Comparison of ENCODE assay signal across 8 cellular contexts in genomic region chr20:45470939-45471338, GRCh38. TPM values are rescaled to one million over a fixed set of nuclear protein-coding genes. Genes with fewer than 3 reads are reported as not detected.
DNase-seq lines count a peak whose midpoint lies in the region; ATAC-seq, FAIRE-seq and TF ChIP-seq lines count a peak whose summit lies in the region.

No MANE protein-coding gene starts in this region.

- H3K4me1 Mint-ChIP-seq in astrocyte (ENCODE audit: low read depth, unreplicated experiment), result no peaks in the 10 kb centered on the region

- WGBS in lower leg skin, 2 donors, result 36 to 44% methylated on average over 10 of the region's 10 CpGs

- no peaks in the 10 kb centered on the region for H4K20me1 ChIP-seq in astrocyte (ENCODE audit: insufficient read depth, low read length)

- H3K9me3 Mint-ChIP-seq in astrocyte (ENCODE audit: unreplicated experiment), result no peaks in the 10 kb centered on the region

- TF ChIP-seq CTCF in astrocyte (IDR thresholded peaks at IDR 0.05; ENCODE audit: insufficient read depth, low read depth, low read length), result no peak
- no peak for TF ChIP-seq CTCF in lower leg skin (IDR thresholded peaks at IDR 0.05)
- peak in 1 of 2 experiments; percentile 24 for TF ChIP-seq CTCF in tibial artery (IDR thresholded peaks at IDR 0.05)

- H3K4me2 ChIP-seq in astrocyte (ENCODE audit: low read length), result peak overlapping the region; percentile 77

- H3K79me2 ChIP-seq in astrocyte (ENCODE audit: insufficient read depth, low read length), result no peaks in the 10 kb centered on the region

- H3K27me3 ChIP-seq in astrocyte (ENCODE audit: insufficient read depth, low read length), result peaks cover 49% of the 10 kb centered on the region
- peaks cover 0 to 17% of the 10 kb centered on the region in 2 donors for H3K27me3 ChIP-seq in tibial artery

- FAIRE-seq in astrocyte (lab: Jason Lieb, UNC), result no peak

- peak overlapping the region; percentile 44 for H3K4me3 ChIP-seq in astrocyte (ENCODE audit: insufficient read depth, low read depth, low read length)
- H3K4me3 ChIP-seq in lower leg skin (ENCODE audit: low read depth, poor library complexity, severe bottlenecking), result peak overlapping the region; percentile 2
- peak overlapping the region; percentile 48 to 63 for H3K4me3 ChIP-seq in tibial artery

- H3K36me3 ChIP-seq in astrocyte (ENCODE audit: insufficient read depth, low read length), result no peaks in the 10 kb centered on the region
- no peaks in the 10 kb centered on the region for H3K36me3 ChIP-seq in tibial artery

- peaks cover 40% of the 10 kb centered on the region for H3K27me3 Mint-ChIP-seq in astrocyte (ENCODE audit: low read depth, unreplicated experiment)

- peak; percentile 32 for ATAC-seq in HG02759 (IDR thresholded peaks at IDR 0.05; ENCODE audit: unreplicated experiment)

- no peak overlapping the region for H3K27ac Mint-ChIP-seq in astrocyte (ENCODE audit: unreplicated experiment)

- DNase-seq in EL, result peak; percentile 18
- no peak for DNase-seq in astrocyte (ENCODE audit: low read depth)
- DNase-seq in lower leg skin (ENCODE audit: low spot score in 2 of 2), result no peak
- no peak for DNase-seq in tibial artery
- no peak for DNase-seq in putamen (ENCODE audit: low spot score)
- DNase-seq in effector CD8-positive, alpha-beta T cell (lab: John Stamatoyannopoulos, UW), result no peak
- no peak for DNase-seq in activated CD4-positive, CD25-positive, alpha-beta regulatory T cell (lab: John Stamatoyannopoulos, UW)

- H3K4me1 ChIP-seq in astrocyte (ENCODE audit: insufficient read depth, low read length) (peaks cover 2% of the 10 kb centered on the region), tibial artery (peaks cover 0 to 22% (median 17%) of the 10 kb centered on the region in 4 donors)

- peak overlapping the region; percentile 67 for H3K4me3 Mint-ChIP-seq in astrocyte (ENCODE audit: unreplicated experiment)

- no peak overlapping the region for H3K27ac ChIP-seq in astrocyte (ENCODE audit: low read depth, low read length)
- H3K27ac ChIP-seq in tibial artery, result peak overlapping the region; percentile 56

- intact Hi-C loops in lower leg skin (cut with DNase I; ENCODE audit: low total_unique reads) (no loop called here), tibial artery (cut with DNase I; ENCODE audit: low total_unique reads) (no loop called here)

- peak overlapping the region; percentile 9 for H2AFZ ChIP-seq in astrocyte (ENCODE audit: low read depth, low read length)

- no peak overlapping the region for H3K9ac ChIP-seq in astrocyte (ENCODE audit: low read length)

- H3K36me3 Mint-ChIP-seq in astrocyte (ENCODE audit: low read depth, unreplicated experiment), result no peaks in the 10 kb centered on the region

- TF ChIP-seq POLR2A in lower leg skin (IDR thresholded peaks at IDR 0.05), result no peak

- no peaks in the 10 kb centered on the region for H3K9me3 ChIP-seq in astrocyte (ENCODE audit: insufficient read depth, low read depth, low read length)
- H3K9me3 ChIP-seq in tibial artery, result no peaks in the 10 kb centered on the region

RNA-seq across cellular contexts. Expression of gene WFDC2, which starts 1.4 kb away (rescaled TPM):
- 2.4 and 4.1 TPM in 2 replicates for total RNA-seq in astrocyte
- 10 to 100 TPM; 11.3 to 24.7 (median 14.5) TPM for total RNA-seq in lower leg skin

RNA-seq across cellular contexts. Expression of gene SPINT3, which starts 44.5 kb away (rescaled TPM):
- total RNA-seq in astrocyte (not detected in 2 replicates), lower leg skin (not detected)

RNA-seq across cellular contexts. Expression of gene PIGT, which starts 55.0 kb away (rescaled TPM):
- 83.7 and 91.4 TPM in 2 replicates for total RNA-seq in astrocyte
- 10 to 100 TPM; 33.6 to 64.5 (median 45.6) TPM for total RNA-seq in lower leg skin

Comparison
In these comparisons a context has a peak if more than half of its experiments do, and no peak if none do; other contexts are left out.
1. H3K4me3 ChIP-seq: peak in every context shown above with its lines; median percentile 56 in tibial artery; 44 in astrocyte; 2 in lower leg skin.